16 cellular contexts compared by ENCODE assay signal in the genomic region with DNA sequence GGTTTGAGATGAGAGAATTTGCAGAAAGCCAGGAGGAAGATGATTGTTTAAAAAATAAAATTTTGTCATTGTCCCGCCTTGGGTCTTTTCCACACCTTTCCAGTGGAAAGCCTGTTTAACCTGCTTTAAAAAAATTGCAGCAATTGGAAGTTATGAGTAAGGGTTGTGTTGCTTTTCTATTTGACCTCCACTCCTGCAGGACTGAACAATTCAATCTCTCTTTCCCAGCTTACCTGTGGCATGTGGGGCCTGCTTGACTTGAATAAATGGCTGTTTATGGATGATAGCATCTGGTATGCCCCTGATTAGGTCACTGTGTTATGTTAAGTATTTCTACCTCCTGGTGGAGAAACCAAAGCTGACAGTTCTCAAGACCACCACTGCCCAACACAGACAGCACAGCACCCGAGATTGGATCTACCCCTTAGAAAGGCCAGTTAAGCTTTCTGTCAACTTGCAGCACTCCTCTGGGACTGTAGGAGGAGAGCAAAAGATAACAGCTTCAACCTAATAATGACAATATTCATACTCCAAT.
DNase-seq lines count a peak whose midpoint lies in the region; TF ChIP-seq lines count a peak whose summit lies in the region.
"Had no signal": no experiment of that assay in that cellular context is flagged by ENCODE, and none has a peak within 500 bp of the region (broad histone marks: within the 10 kb centered on the region; RNA-seq: fewer than 3 reads in every experiment).

No MANE protein-coding gene starts in this region.

- peak overlapping the region; percentile 18 for H3K27ac Mint-ChIP-seq in mesothelial cell of epicardium
- peak overlapping the region; percentile 54 for H3K27ac Mint-ChIP-seq in type B pancreatic cell
- H3K27ac Mint-ChIP-seq: B cell; CD8-positive, alpha-beta T cell; GM23338 had no signal

- no peak for TF ChIP-seq CTCF in mesothelial cell of epicardium (IDR thresholded peaks at IDR 0.05; ENCODE audit: unreplicated experiment)
- peak; percentile 18 for TF ChIP-seq CTCF in type B pancreatic cell (conservative IDR thresholded peaks at IDR 0.05)
- TF ChIP-seq CTCF in GM10266 (IDR thresholded peaks at IDR 0.05; ENCODE audit: control insufficient read depth, insufficient read depth, low read depth, missing control alignments) = no peak

- H3K4me3 Mint-ChIP-seq in mesothelial cell of epicardium = no peak overlapping the region
- H3K4me3 Mint-ChIP-seq in type B pancreatic cell = peak overlapping the region; percentile 48
- H3K4me3 Mint-ChIP-seq: B cell; CD8-positive, alpha-beta T cell; GM23338 had no signal

- H3K36me3 Mint-ChIP-seq in mesothelial cell of epicardium (no peaks in the 10 kb centered on the region), type B pancreatic cell (no peaks in the 10 kb centered on the region)
- H3K36me3 Mint-ChIP-seq: CD8-positive, alpha-beta T cell had no signal

- peak; percentile 11 for DNase-seq in ELF-1 (ENCODE audit: low read depth, low spot score)
- DNase-seq in islet precursor cell = peak; percentile 84
- DNase-seq in mesothelial cell of epicardium (ENCODE audit: low spot score in 2 of 2, unreplicated experiment in 2 of 2) = no peak
- no peak for DNase-seq in type B pancreatic cell (ENCODE audit: extremely low spot score, unreplicated experiment)
- DNase-seq in GM10266 (ENCODE audit: extremely low spot score) = no peak
- DNase-seq in SW 1271 (lab: John Stamatoyannopoulos, UW) = no peak
- no peak for DNase-seq in hepatic stellate cell (ENCODE audit: low spot score)
- DNase-seq: 8988T; Calu3; CD8-positive, alpha-beta T cell; DMS53; DND-41; EL; HCEC 1CT had no signal

- H3K27me3 Mint-ChIP-seq in mesothelial cell of epicardium (ENCODE audit: low read depth) (peaks cover 3% of the 10 kb centered on the region), type B pancreatic cell (peaks cover 7% of the 10 kb centered on the region)

- peaks cover 9% of the 10 kb centered on the region for H3K4me1 Mint-ChIP-seq in mesothelial cell of epicardium
- peaks cover 9% of the 10 kb centered on the region for H3K4me1 Mint-ChIP-seq in type B pancreatic cell (ENCODE audit: unreplicated experiment)
- H3K4me1 Mint-ChIP-seq: B cell, GM23338 had no signal

- H3K9me3 Mint-ChIP-seq in mesothelial cell of epicardium (no peaks in the 10 kb centered on the region), type B pancreatic cell (no peaks in the 10 kb centered on the region)
- H3K9me3 Mint-ChIP-seq: CD8-positive, alpha-beta T cell; GM23338 had no signal

Comparison
In these comparisons a context has a peak if more than half of its experiments do, and no peak if none do; other contexts are left out.
1. DNase-seq: peak in ELF-1 (single experiment) and islet precursor cell (single experiment); none in mesothelial cell of epicardium (0 of 2), type B pancreatic cell (single experiment), GM10266 (single experiment), SW 1271 (0 of 2) and hepatic stellate cell (single experiment).